Comparison of ENCODE assay signal across 36 cellular contexts in genomic region chr1:175648927-175649326, GRCh38.
"Had no signal": no experiment of that assay in that cellular context is flagged by ENCODE, and none has a peak within 500 bp of the region (broad histone marks: within the 10 kb centered on the region; RNA-seq: fewer than 3 reads in every experiment).

No MANE protein-coding gene starts in this region.

- DNase-seq: activated B cell treated with CpG ODN at 0.5 μM for 24 hours; activated CD4-positive, alpha-beta memory T cell treated with anti-CD3 and anti-CD28 coated beads for 36 hours; activated CD4-positive, alpha-beta T cell treated with anti-CD3 and anti-CD28 coated beads for 4 hours; activated CD4-positive, alpha-beta T cell treated with anti-CD3 and anti-CD28 coated beads, Interleukin-2, amount 10 ng/mL, durations not matched to agents 24 days and 14 days; activated CD4-positive, alpha-beta T cell treated with anti-CD3 and anti-CD28 coated beads, Interleukin-2, amount 50 U/mL, for 1 hour; activated CD4-positive, alpha-beta T cell treated with anti-CD3 and anti-CD28 coated beads, Interleukin-2, amount 50 U/mL, for 4 hours; activated CD4-positive, CD25-positive, alpha-beta regulatory T cell treated with anti-CD3 and anti-CD28 coated beads, Interleukin-2, amount 50 U/mL, for 72 hours; activated CD8-positive, alpha-beta memory T cell treated with anti-CD3 and anti-CD28 coated beads, Interleukin-2, amount 50 U/mL, for 4 hours; activated CD8-positive, alpha-beta T cell treated with anti-CD3 and anti-CD28 coated beads for 36 hours; activated effector memory CD4-positive, alpha-beta T cell treated with anti-CD3 and anti-CD28 coated beads, Interleukin-2, amount 50 U/mL, for 16 hours; activated gamma-delta T cell treated with Interleukin-2 at 50 U/mL for 16 hours; activated naive CD4-positive, alpha-beta T cell; activated naive CD4-positive, alpha-beta T cell treated with anti-CD3 and anti-CD28 coated beads for 36 hours; activated naive CD4-positive, alpha-beta T cell treated with anti-CD3 and anti-CD28 coated beads, Interleukin-2, amount 50 U/mL, for 16 hours; activated naive CD8-positive, alpha-beta T cell treated with anti-CD3 and anti-CD28 coated beads for 36 hours; activated T-cell treated with anti-CD3 and anti-CD28 coated beads for 4 hours; activated T-cell treated with anti-CD3 and anti-CD28 coated beads, Interleukin-2, amount 50 U/mL, for 1 hour; activated T-cell treated with anti-CD3 and anti-CD28 coated beads, Interleukin-2, amount 50 U/mL, for 4 hours; activated T-cell treated with anti-CD3 and anti-CD28 coated beads, Interleukin-2, amount 50 U/mL, for 72 hours; adrenal gland; amniotic stem cell; caudate nucleus; cerebellar nuclear complex; T-helper 1 cell; T-helper 2 cell; T-helper 9 cell had no signal

- H3K4me1 Mint-ChIP-seq: activated B cell treated with CpG ODN at 0.5 μM for 24 hours; activated CD4-positive, alpha-beta T cell treated with anti-CD3 and anti-CD28 coated beads, Interleukin-2, amount 10 ng/mL, durations not matched to agents 24 days and 14 days; activated naive CD8-positive, alpha-beta T cell treated with anti-CD3 and anti-CD28 coated beads for 36 hours; activated T-helper 17 cell treated with anti-CD3 and anti-CD28 coated beads, Interleukin-2, amount 50 U/mL, for 72 hours; brain; central memory CD8-positive, alpha-beta T cell had no signal

- H3K4me3 ChIP-seq: adrenal gland, ascending aorta, cardiac muscle cell had no signal

- H3K9me3 ChIP-seq: adrenal gland, ascending aorta had no signal

- H3K36me3 ChIP-seq: adrenal gland, ascending aorta, cardiac muscle cell had no signal

- H3K27me3 ChIP-seq: adrenal gland, ascending aorta, cardiac muscle cell had no signal

- H3K9me3 Mint-ChIP-seq: activated B cell treated with CpG ODN at 0.5 μM for 24 hours; activated CD4-positive, alpha-beta memory T cell treated with anti-CD3 and anti-CD28 coated beads for 36 hours; activated CD4-positive, alpha-beta T cell treated with anti-CD3 and anti-CD28 coated beads, Interleukin-2, amount 10 ng/mL, durations not matched to agents 24 days and 14 days; activated CD8-positive, alpha-beta T cell treated with anti-CD3 and anti-CD28 coated beads for 36 hours; activated naive CD4-positive, alpha-beta T cell treated with anti-CD3 and anti-CD28 coated beads for 36 hours; activated naive CD4-positive, alpha-beta T cell treated with anti-CD3 and anti-CD28 coated beads, Interleukin-2, amount 50 U/mL, for 72 hours; activated naive CD8-positive, alpha-beta T cell treated with anti-CD3 and anti-CD28 coated beads for 36 hours; activated T-cell treated with anti-CD3 and anti-CD28 coated beads, Interleukin-2, amount 50 U/mL, for 4 hours; activated T-cell treated with anti-CD3 and anti-CD28 coated beads, Interleukin-2, amount 50 U/mL, for 72 hours; activated T-helper 1 cell treated with anti-CD3 and anti-CD28 coated beads, Interleukin-12 subunit alpha, Interleukin-12 subunit beta, Interleukin-2, Interleukin-4 antibody, amounts not matched to agents 30 ng/mL and 10 ng/mL and 1 ng/mL, durations not matched to agents 14 hours and 24 hours and 36 hours; activated T-helper 17 cell treated with anti-CD3 and anti-CD28 coated beads, Interleukin-2, amount 50 U/mL, for 72 hours; brain; central memory CD8-positive, alpha-beta T cell; T-helper 1 cell treated with Interleukin-12 subunit alpha and Interleukin-12 subunit beta and Interleukin-4 antibody, amounts not matched to agents 30 μg/mL and 1 μg/mL, for 36 hours; T-helper 2 cell treated with Interferon-gamma antibody and Interleukin-4, amounts not matched to agents 5 μg/mL and 100 μg/mL, for 36 hours had no signal

- H3K4me3 Mint-ChIP-seq: activated B cell treated with CpG ODN at 0.5 μM for 24 hours; activated CD4-positive, alpha-beta memory T cell treated with anti-CD3 and anti-CD28 coated beads for 36 hours; activated CD4-positive, alpha-beta T cell treated with anti-CD3 and anti-CD28 coated beads, Interleukin-2, amount 10 ng/mL, durations not matched to agents 24 days and 14 days; activated CD8-positive, alpha-beta T cell treated with anti-CD3 and anti-CD28 coated beads for 36 hours; activated naive CD4-positive, alpha-beta T cell treated with anti-CD3 and anti-CD28 coated beads for 36 hours; activated naive CD8-positive, alpha-beta T cell treated with anti-CD3 and anti-CD28 coated beads for 36 hours; activated T-cell treated with anti-CD3 and anti-CD28 coated beads, Interleukin-2, amount 50 U/mL, for 4 hours; activated T-cell treated with anti-CD3 and anti-CD28 coated beads, Interleukin-2, amount 50 U/mL, for 72 hours; activated T-helper 1 cell treated with anti-CD3 and anti-CD28 coated beads, Interleukin-12 subunit alpha, Interleukin-12 subunit beta, Interleukin-2, Interleukin-4 antibody, amounts not matched to agents 30 ng/mL and 10 ng/mL and 1 ng/mL, durations not matched to agents 14 hours and 24 hours and 36 hours; activated T-helper 17 cell treated with anti-CD3 and anti-CD28 coated beads, Interleukin-2, amount 50 U/mL, for 72 hours; brain; central memory CD8-positive, alpha-beta T cell; T-helper 1 cell treated with Interleukin-12 subunit alpha and Interleukin-12 subunit beta and Interleukin-4 antibody, amounts not matched to agents 30 μg/mL and 1 μg/mL, for 36 hours; T-helper 2 cell treated with Interferon-gamma antibody and Interleukin-4, amounts not matched to agents 5 μg/mL and 100 μg/mL, for 36 hours had no signal

- H3K27me3 Mint-ChIP-seq: activated B cell treated with CpG ODN at 0.5 μM for 24 hours; activated CD4-positive, alpha-beta T cell treated with anti-CD3 and anti-CD28 coated beads, Interleukin-2, amount 10 ng/mL, durations not matched to agents 24 days and 14 days; activated T-helper 17 cell treated with anti-CD3 and anti-CD28 coated beads, Interleukin-2, amount 50 U/mL, for 72 hours; central memory CD8-positive, alpha-beta T cell had no signal

- H3K36me3 Mint-ChIP-seq: activated CD4-positive, alpha-beta memory T cell treated with anti-CD3 and anti-CD28 coated beads for 36 hours; activated naive CD4-positive, alpha-beta T cell treated with anti-CD3 and anti-CD28 coated beads, Interleukin-2, amount 50 U/mL, for 72 hours; activated naive CD8-positive, alpha-beta T cell treated with anti-CD3 and anti-CD28 coated beads for 36 hours; brain had no signal

- H3K27ac ChIP-seq: adrenal gland, ascending aorta, cardiac muscle cell, VCaP had no signal

- H3K4me1 ChIP-seq: adrenal gland, ascending aorta had no signal

- H3K27ac Mint-ChIP-seq: activated B cell treated with CpG ODN at 0.5 μM for 24 hours; activated CD4-positive, alpha-beta memory T cell treated with anti-CD3 and anti-CD28 coated beads for 36 hours; activated CD4-positive, alpha-beta T cell treated with anti-CD3 and anti-CD28 coated beads, Interleukin-2, amount 10 ng/mL, durations not matched to agents 24 days and 14 days; activated CD8-positive, alpha-beta T cell treated with anti-CD3 and anti-CD28 coated beads for 36 hours; activated naive CD4-positive, alpha-beta T cell treated with anti-CD3 and anti-CD28 coated beads for 36 hours; activated naive CD4-positive, alpha-beta T cell treated with anti-CD3 and anti-CD28 coated beads, Interleukin-2, amount 50 U/mL, for 72 hours; activated naive CD8-positive, alpha-beta T cell treated with anti-CD3 and anti-CD28 coated beads for 36 hours; activated T-cell treated with anti-CD3 and anti-CD28 coated beads, Interleukin-2, amount 50 U/mL, for 72 hours; activated T-helper 1 cell treated with anti-CD3 and anti-CD28 coated beads, Interleukin-12 subunit alpha, Interleukin-12 subunit beta, Interleukin-2, Interleukin-4 antibody, amounts not matched to agents 30 ng/mL and 10 ng/mL and 1 ng/mL, durations not matched to agents 14 hours and 24 hours and 36 hours; activated T-helper 17 cell treated with anti-CD3 and anti-CD28 coated beads, Interleukin-2, amount 50 U/mL, for 72 hours; brain; T-helper 1 cell treated with Interleukin-12 subunit alpha and Interleukin-12 subunit beta and Interleukin-4 antibody, amounts not matched to agents 30 μg/mL and 1 μg/mL, for 36 hours; T-helper 2 cell treated with Interferon-gamma antibody and Interleukin-4, amounts not matched to agents 5 μg/mL and 100 μg/mL, for 36 hours had no signal

- ATAC-seq: activated CD8-positive, alpha-beta T cell treated with anti-CD3 and anti-CD28 coated beads for 36 hours; activated naive CD4-positive, alpha-beta T cell treated with anti-CD3 and anti-CD28 coated beads, Interleukin-2, amount 50 U/mL, for 72 hours; activated T-cell treated with anti-CD3 and anti-CD28 coated beads, Interleukin-2, amount 50 U/mL, for 4 hours; activated T-cell treated with anti-CD3 and anti-CD28 coated beads, Interleukin-2, amount 50 U/mL, for 72 hours; activated T-helper 17 cell treated with anti-CD3 and anti-CD28 coated beads, Interleukin-2, amount 50 U/mL, for 72 hours had no signal
